ENCODE assay signal across 12 cellular contexts in genomic region chr2:204051476-204051875, GRCh38.
A peak's percentile ranks its signal among the peaks of the same experiment; 100 is the strongest.
DNase-seq lines count a peak whose midpoint lies in the region; ATAC-seq and TF ChIP-seq lines count a peak whose summit lies in the region.
"Had no signal": no experiment of that assay in that cellular context is flagged by ENCODE, and none has a peak within 500 bp of the region (broad histone marks: within the 10 kb centered on the region; RNA-seq: fewer than 3 reads in every experiment).

No MANE protein-coding gene starts in this region.

- no peaks in the 10 kb centered on the region for H3K27me3 ChIP-seq in BE2C
- H3K27me3 ChIP-seq in H7 (ENCODE audit: control insufficient read depth, insufficient read depth, low read length), result no peaks in the 10 kb centered on the region
- peaks cover 0 to 4% (median 1%) of the 10 kb centered on the region in 3 donors for H3K27me3 ChIP-seq in psoas muscle (ENCODE audit: insufficient read depth in 3 of 3, low read length in 2 of 3)

- H3K36me3 ChIP-seq in BE2C, result no peaks in the 10 kb centered on the region
- H3K36me3 ChIP-seq in H7 (replicated peaks; ENCODE audit: control insufficient read depth, insufficient read depth, low read length), result no peaks in the 10 kb centered on the region
- no peaks in the 10 kb centered on the region for H3K36me3 ChIP-seq in psoas muscle (ENCODE audit: insufficient read depth in 1 of 2, low read depth in 1 of 2)

- intact Hi-C loops in psoas muscle (cut with DNase I), result no loop called here

- TF ChIP-seq CTCF in BE2C (IDR thresholded peaks at IDR 0.05; ENCODE audit: low read depth, low read length), result peak; percentile 63
- TF ChIP-seq CTCF in fibroblast of pulmonary artery (IDR thresholded peaks at IDR 0.05; ENCODE audit: low read length, missing control alignments), result peak; percentile 6
- no peak for TF ChIP-seq CTCF in psoas muscle (IDR thresholded peaks at IDR 0.05)
- TF ChIP-seq CTCF in coronary artery (IDR thresholded peaks at IDR 0.05), result no peak

- H3K4me3 ChIP-seq in BE2C (ENCODE audit: low read depth, low read length) (no peak overlapping the region), H7 (ENCODE audit: insufficient read depth, low read depth, low read length) (no peak overlapping the region), fibroblast of pulmonary artery (replicated peaks; ENCODE audit: low read depth, low read length) (no peak overlapping the region), psoas muscle (no peak overlapping the region), coronary artery (no peak overlapping the region)

- in situ Hi-C loops in SK-MEL-5 (cut with HindIII; ENCODE audit: low pct_unique_long_range_greater_than_20kb, low sequenced_read_pairs), result no loop called here

- DNase-seq in BE2C (peak; percentile 9), H7 (peak; percentile 40), SK-MEL-5 (ENCODE audit: low read depth, low spot score) (peak; percentile 69), fibroblast of pulmonary artery (ENCODE audit: low read depth) (no peak), psoas muscle (no peak), coronary artery (ENCODE audit: low spot score) (no peak), GOT3 (lab: John Stamatoyannopoulos, UW) (no peak)
- DNase-seq: activated CD4-positive, alpha-beta T cell treated with anti-CD3 and anti-CD28 coated beads for 36 hours; activated naive CD8-positive, alpha-beta T cell treated with anti-CD3 and anti-CD28 coated beads for 36 hours; NCI-H187 treated with DMSO at 0.1 percent for 48 hours; SHP77 had no signal

- WGBS in psoas muscle, 3 donors, result 89 to 94% (median 93%) methylated on average over 4 of the region's 4 CpGs

- H3K9me3 ChIP-seq in BE2C (no peaks in the 10 kb centered on the region), psoas muscle (no peaks in the 10 kb centered on the region)

- ATAC-seq in GM18870 (IDR thresholded peaks at IDR 0.05; ENCODE audit: unreplicated experiment) (no peak), psoas muscle (no peak)
- ATAC-seq: activated CD4-positive, alpha-beta T cell treated with anti-CD3 and anti-CD28 coated beads for 36 hours had no signal

- no peak overlapping the region for H3K27ac ChIP-seq in psoas muscle
- H3K27ac ChIP-seq in coronary artery, result no peak overlapping the region

- no peaks in the 10 kb centered on the region; the same call in 1 of the 2 replicates for H3K4me1 ChIP-seq in BE2C
- no peaks in the 10 kb centered on the region for H3K4me1 ChIP-seq in psoas muscle

Comparison
In these comparisons a context has a peak if more than half of its experiments do, and no peak if none do; other contexts are left out.
1. DNase-seq: peak in BE2C (single experiment), H7 (single experiment) and SK-MEL-5 (single experiment); none in fibroblast of pulmonary artery (single experiment), psoas muscle (0 of 2), coronary artery (single experiment) and GOT3 (single experiment).
2. CTCF ChIP-seq: peak in BE2C (single experiment) and fibroblast of pulmonary artery (single experiment); none in psoas muscle (single experiment) and coronary artery (single experiment).